ENCODE assay signal across 1 cellular context in genomic region chr15:52133510-52134220, GRCh38.
TF ChIP-seq lines count a peak whose summit lies in the region.

No MANE protein-coding gene starts in this region.

TF ChIP-seq in liver, 16 proteins besides CTCF, POLR2A, EP300 and RAD21 (continued from another document):
- no peak for TF ChIP-seq ZBTB33 (IDR thresholded peaks at IDR 0.05)
- TF ChIP-seq RXRA (IDR thresholded peaks at IDR 0.05), result no peak
- no peak for TF ChIP-seq HNF4A (conservative IDR thresholded peaks at IDR 0.05)
- TF ChIP-seq REST (IDR thresholded peaks at IDR 0.05), result no peak
- no peak for TF ChIP-seq FOXA1 (IDR thresholded peaks at IDR 0.05)
- no peak for TF ChIP-seq ATF3 (IDR thresholded peaks at IDR 0.05)
- TF ChIP-seq MAX (IDR thresholded peaks at IDR 0.05), result no peak
